Comparison of ENCODE assay signal across 17 cellular contexts in the genomic region with DNA sequence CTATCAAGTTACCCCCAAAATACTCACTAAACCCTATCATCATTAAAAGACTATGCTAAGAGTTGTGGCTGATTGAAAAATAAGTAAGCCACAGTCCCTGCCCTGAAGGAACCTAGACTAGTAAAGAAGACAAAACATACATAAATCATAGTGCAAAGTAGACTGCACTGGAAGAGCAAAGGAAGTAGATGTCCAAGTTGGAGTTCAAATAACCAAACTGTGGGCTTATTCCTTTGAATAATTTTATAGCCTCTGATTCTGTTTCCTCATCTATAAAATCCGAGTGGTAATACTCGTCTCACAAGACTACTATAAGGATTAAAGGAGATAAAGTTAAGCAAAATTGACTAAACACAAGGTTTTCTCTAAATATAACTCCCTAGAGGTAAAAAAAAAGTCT.
DNase-seq lines count a peak whose midpoint lies in the region; ATAC-seq and TF ChIP-seq lines count a peak whose summit lies in the region.
"Had no signal": no experiment of that assay in that cellular context is flagged by ENCODE, and none has a peak within 500 bp of the region (broad histone marks: within the 10 kb centered on the region; RNA-seq: fewer than 3 reads in every experiment).

No MANE protein-coding gene starts in this region.

- CTCF ChIA-PET in PC-3 (lab: Charles Lee), result interaction anchor here (1.4 kb wide), 1 partner anchor 26 kb away, joined by 8 read pairs; no protein-coding TSS in a partner anchor

- H3K9me2 ChIP-seq in PC-3 (replicated peaks; ENCODE audit: low read length), result no peaks in the 10 kb centered on the region

- no peak overlapping the region for H3K4me3 Mint-ChIP-seq in activated T-helper 2 cell treated with anti-CD3 and anti-CD28 coated beads, Interferon-gamma antibody, Interleukin-2, Interleukin-4, amounts not matched to agents 10 μg/mL and 5 μg/mL and 100 μg/mL, durations not matched to agents 14 hours and 24 hours and 36 hours (ENCODE audit: low read depth)
- H3K4me3 Mint-ChIP-seq: CD4-positive, alpha-beta T cell; HFFc6 had no signal

- DNase-seq in HT-29 (ENCODE audit: low spot score) (peak; percentile 54), PC-3 (peak; percentile 14), fibroblast of villous mesenchyme (ENCODE audit: low read depth) (peak; percentile 54), omental fat pad (ENCODE audit: low spot score) (no peak), SHP77 (lab: John Stamatoyannopoulos, UW) (no peak), sciatic nerve (ENCODE audit: low spot score) (no peak)
- no peak for DNase-seq in activated T-helper 2 cell treated with anti-CD3 and anti-CD28 coated beads, Interferon-gamma antibody, Interleukin-2, Interleukin-4, amounts not matched to agents 10 μg/mL and 5 μg/mL and 100 μg/mL, durations not matched to agents 14 hours and 24 hours and 36 hours (ENCODE audit: low spot score)
- DNase-seq: AML-193; Caco-2; CD4-positive, alpha-beta T cell; DMS153; DMS79; GDM1; HCEC 1CT; HFFc6 had no signal

- peak overlapping the region; percentile 68 for H3K9ac ChIP-seq in PC-3 (ENCODE audit: low read length)

- H4K20me1 ChIP-seq in PC-3 (ENCODE audit: low read length), result no peaks in the 10 kb centered on the region

- no peaks in the 10 kb centered on the region for H3K27me3 ChIP-seq in PC-3 (ENCODE audit: low read length)

- H3K36me3 Mint-ChIP-seq in activated T-helper 2 cell treated with anti-CD3 and anti-CD28 coated beads, Interferon-gamma antibody, Interleukin-2, Interleukin-4, amounts not matched to agents 10 μg/mL and 5 μg/mL and 100 μg/mL, durations not matched to agents 14 hours and 24 hours and 36 hours (ENCODE audit: low read depth), result no peaks in the 10 kb centered on the region

- peak overlapping the region; percentile 61; the same call in 1 of the 2 replicates for H3K4me3 ChIP-seq in PC-3 (ENCODE audit: low read length)
- H3K4me3 ChIP-seq in fibroblast of villous mesenchyme (ENCODE audit: low read depth, low read length), result no peak overlapping the region

- no peak overlapping the region for H3K27ac Mint-ChIP-seq in activated T-helper 2 cell treated with anti-CD3 and anti-CD28 coated beads, Interferon-gamma antibody, Interleukin-2, Interleukin-4, amounts not matched to agents 10 μg/mL and 5 μg/mL and 100 μg/mL, durations not matched to agents 14 hours and 24 hours and 36 hours
- H3K27ac Mint-ChIP-seq: CD4-positive, alpha-beta T cell; HFFc6 had no signal

- no peaks in the 10 kb centered on the region for H3K79me2 ChIP-seq in PC-3 (ENCODE audit: low read length)

- TF ChIP-seq CTCF in PC-3 (conservative IDR thresholded peaks at IDR 0.05; ENCODE audit: low read depth, low read length) (no peak), fibroblast of villous mesenchyme (IDR thresholded peaks at IDR 0.05; ENCODE audit: insufficient read depth, low read depth, low read length) (no peak), omental fat pad (IDR thresholded peaks at IDR 0.05) (no peak)

- H3K27ac ChIP-seq in PC-3 (ENCODE audit: low read length), result peak overlapping the region; percentile 97

- intact Hi-C loops in PC-3 (cut with micrococcal nuclease), result no loop called here
- intact Hi-C loops in activated T-helper 2 cell treated with anti-CD3 and anti-CD28 coated beads, Interferon-gamma antibody, Interleukin-2, Interleukin-4, amounts not matched to agents 10 μg/mL and 5 μg/mL and 100 μg/mL, durations not matched to agents 14 hours and 24 hours and 36 hours (cut with micrococcal nuclease), result no loop called here
- intact Hi-C loops in sciatic nerve (cut with DNase I), result no loop called here

- peaks cover 31% of the 10 kb centered on the region for H3K4me1 ChIP-seq in PC-3 (ENCODE audit: insufficient read depth, low read length)
- H3K4me1 ChIP-seq: Caco-2 had no signal

- POLR2A ChIA-PET in PC-3 (lab: Charles Lee; ENCODE audit: unreplicated experiment), result no interaction called here

- BruUV-seq in PC-3 (replicated peaks; lab: Mats Ljungman, UMichigan), result no TSS peak

- ATAC-seq in PC-3, result no peak
- peak; percentile 15 for ATAC-seq in omental fat pad (ENCODE audit: low FRiP score)
- ATAC-seq in sciatic nerve, result no peak
- ATAC-seq in HG02678 (IDR thresholded peaks at IDR 0.05; ENCODE audit: unreplicated experiment), result no peak

- no peaks in the 10 kb centered on the region for H3K9me3 Mint-ChIP-seq in activated T-helper 2 cell treated with anti-CD3 and anti-CD28 coated beads, Interferon-gamma antibody, Interleukin-2, Interleukin-4, amounts not matched to agents 10 μg/mL and 5 μg/mL and 100 μg/mL, durations not matched to agents 14 hours and 24 hours and 36 hours
- H3K9me3 Mint-ChIP-seq: CD4-positive, alpha-beta T cell; GM23338; HFFc6 had no signal

- H3K4me2 ChIP-seq in PC-3 (ENCODE audit: low read length), result peak overlapping the region; percentile 86

- H3K27me3 Mint-ChIP-seq in activated T-helper 2 cell treated with anti-CD3 and anti-CD28 coated beads, Interferon-gamma antibody, Interleukin-2, Interleukin-4, amounts not matched to agents 10 μg/mL and 5 μg/mL and 100 μg/mL, durations not matched to agents 14 hours and 24 hours and 36 hours (ENCODE audit: low read depth), result no peaks in the 10 kb centered on the region
- H3K27me3 Mint-ChIP-seq: CD4-positive, alpha-beta T cell had no signal

- H3K4me1 Mint-ChIP-seq in activated T-helper 2 cell treated with anti-CD3 and anti-CD28 coated beads, Interferon-gamma antibody, Interleukin-2, Interleukin-4, amounts not matched to agents 10 μg/mL and 5 μg/mL and 100 μg/mL, durations not matched to agents 14 hours and 24 hours and 36 hours (ENCODE audit: low read depth), result no peaks in the 10 kb centered on the region

- peaks cover 8% of the 10 kb centered on the region for H3F3A ChIP-seq in PC-3 (ENCODE audit: low read length, unreplicated experiment)

- H2AFZ ChIP-seq in PC-3 (ENCODE audit: low read length), result no peak overlapping the region
- H2AFZ ChIP-seq: GM23338 had no signal

- H3K36me3 ChIP-seq in PC-3 (ENCODE audit: low read depth, low read length), result no peaks in the 10 kb centered on the region

- no peaks in the 10 kb centered on the region for H3K9me3 ChIP-seq in PC-3 (ENCODE audit: low read length)
- H3K9me3 ChIP-seq: Caco-2 had no signal

Comparison
In these comparisons a context has a peak if more than half of its experiments do, and no peak if none do; other contexts are left out.
1. DNase-seq: peak in HT-29 (single experiment), PC-3 (single experiment) and fibroblast of villous mesenchyme (single experiment); none in omental fat pad (single experiment), activated T-helper 2 cell treated with anti-CD3 and anti-CD28 coated beads, Interferon-gamma antibody, Interleukin-2, Interleukin-4, amounts not matched to agents 10 μg/mL and 5 μg/mL and 100 μg/mL, durations not matched to agents 14 hours and 24 hours and 36 hours (single experiment), SHP77 (0 of 2) and sciatic nerve (single experiment).